In the genomic region with DNA sequence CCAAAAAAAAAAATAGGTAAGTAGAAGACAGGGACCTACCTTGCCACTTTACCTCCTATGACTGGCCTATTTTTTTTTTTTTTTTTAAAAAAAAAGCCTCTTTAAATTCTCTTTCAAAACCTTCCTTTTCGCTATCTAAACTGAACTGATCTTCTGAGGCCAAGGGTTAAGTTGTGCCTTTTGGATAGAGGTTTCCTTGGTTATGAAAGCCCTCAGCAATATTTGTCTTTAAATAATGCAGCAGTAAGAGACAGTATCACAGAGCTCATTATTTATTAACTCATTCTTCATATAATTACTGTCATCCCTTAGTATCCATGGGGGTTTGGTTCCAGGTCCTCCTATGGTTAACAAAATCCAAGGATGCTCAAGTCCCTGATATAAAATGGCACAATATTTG, we compare ENCODE assay signal across 8 cellular contexts. TPM values are rescaled to one million over a fixed set of nuclear protein-coding genes. Genes with fewer than 3 reads are reported as not detected.
"Had no signal": no experiment of that assay in that cellular context is flagged by ENCODE, and none has a peak within 500 bp of the region (broad histone marks: within the 10 kb centered on the region; RNA-seq: fewer than 3 reads in every experiment).

No MANE protein-coding gene starts in this region.

- H3K4me3 ChIP-seq: K562 had no signal

- ATAC-seq: K562 had no signal

- H3K27me3 Mint-ChIP-seq: IgD-negative memory B cell had no signal

- DNase-seq: IMR-90, KBM-7, KG1 had no signal

- FAIRE-seq: HTR-8/SVneo, K562 had no signal

- H3K4me3 Mint-ChIP-seq: IgD-negative memory B cell had no signal

- H3K9me3 Mint-ChIP-seq: IgD-negative memory B cell had no signal

- H3K27ac ChIP-seq: HL-60 had no signal

RNA-seq across cellular contexts. Expression of a gene that starts 49.0 kb away (rescaled TPM):
- total RNA-seq: HT-29, IMR-90 had no signal
- polyA plus RNA-seq: IgD-negative memory B cell had no signal
